Comparison of ENCODE assay signal across 15 cellular contexts in the genomic region with DNA sequence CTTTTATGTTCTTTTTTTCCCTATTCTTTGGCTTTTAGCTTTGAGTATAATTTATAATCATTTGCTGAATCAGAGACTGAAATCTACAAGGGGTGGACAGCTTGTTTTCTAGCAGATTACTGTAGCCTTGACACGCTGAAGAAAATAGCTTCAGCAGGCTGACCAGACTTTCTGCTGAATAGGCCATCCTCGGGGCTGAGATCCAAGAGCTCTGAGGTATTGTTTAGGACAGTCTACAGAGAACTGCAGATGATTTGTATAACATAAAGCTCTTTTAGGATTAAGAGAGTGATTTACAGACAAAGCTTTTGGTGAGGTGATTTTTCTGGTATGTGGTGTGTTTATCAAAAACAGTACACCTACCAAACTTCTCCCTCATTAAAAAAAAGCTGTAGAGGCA. TPM values are rescaled to one million over a fixed set of nuclear protein-coding genes. Genes with fewer than 3 reads are reported as not detected.
DNase-seq lines count a peak whose midpoint lies in the region; ATAC-seq and TF ChIP-seq lines count a peak whose summit lies in the region.
"Had no signal": no experiment of that assay in that cellular context is flagged by ENCODE, and none has a peak within 500 bp of the region (broad histone marks: within the 10 kb centered on the region; RNA-seq: fewer than 3 reads in every experiment).

No MANE protein-coding gene starts in this region.

- no peaks in the 10 kb centered on the region for H3K9me3 Mint-ChIP-seq in CD8-positive, alpha-beta memory T cell
- H3K9me3 Mint-ChIP-seq: nephron progenitor cell, T-cell had no signal

- DNase-seq in SK-N-SH (no peak), cerebellum (ENCODE audit: low spot score) (peak; percentile 45), left lung (no peak), suprapubic skin (ENCODE audit: low spot score in 2 of 2) (no peak), NCI-H2196 (lab: John Stamatoyannopoulos, UW; ENCODE audit: unreplicated experiment) (no peak), UCSD-AML1 (lab: John Stamatoyannopoulos, UW; ENCODE audit: unreplicated experiment) (no peak)
- DNase-seq in CD8-positive, alpha-beta memory T cell, result no peak
- DNase-seq: 8988T; activated CD4-positive, alpha-beta T cell treated with anti-CD3 and anti-CD28 coated beads for 36 hours; NCI-H2227 treated with DMSO at 0.1 percent for 48 hours; nephron progenitor cell; T-cell; thyroid gland had no signal

- no peak overlapping the region for H3K9ac ChIP-seq in SK-N-SH

- H3K4me3 ChIP-seq in SK-N-SH (ENCODE audit: low read depth in 2 of 2, low read length in 1 of 2) (no peak overlapping the region), left lung (no peak overlapping the region), suprapubic skin (no peak overlapping the region)
- no peak overlapping the region for H3K4me3 ChIP-seq in CD8-positive, alpha-beta memory T cell (ENCODE audit: low read length)
- H3K4me3 ChIP-seq: cardiac muscle cell, thyroid gland had no signal

- H3K4me3 Mint-ChIP-seq in CD8-positive, alpha-beta memory T cell, result no peak overlapping the region
- H3K4me3 Mint-ChIP-seq: activated CD4-positive, alpha-beta T cell treated with anti-CD3 and anti-CD28 coated beads for 36 hours; nephron progenitor cell; T-cell had no signal

- H3K36me3 ChIP-seq in SK-N-SH (replicated peaks in 1 of 2; ENCODE audit: control insufficient read depth in 1 of 2, insufficient read depth in 2 of 2, low read length in 1 of 2) (peaks cover 0 to 7% of the 10 kb centered on the region in 2 experiments), left lung (peaks cover 0 to under 1% of the 10 kb centered on the region in 2 donors), suprapubic skin (no peaks in the 10 kb centered on the region)
- no peaks in the 10 kb centered on the region for H3K36me3 ChIP-seq in CD8-positive, alpha-beta memory T cell (ENCODE audit: insufficient read depth, low read length)
- H3K36me3 ChIP-seq: cardiac muscle cell, thyroid gland had no signal

- ATAC-seq in SK-N-SH treated with all-trans-retinoic acid at 6 μM for 48 hours (peak; percentile 58; the same call in 2 of the 3 replicates), left lung (peak; percentile 53)
- ATAC-seq: activated CD4-positive, alpha-beta T cell treated with anti-CD3 and anti-CD28 coated beads for 36 hours; T-cell had no signal

- peaks cover 38% of the 10 kb centered on the region for H4K20me1 ChIP-seq in SK-N-SH (ENCODE audit: insufficient read depth)

- H2AFZ ChIP-seq in SK-N-SH (ENCODE audit: low read depth), result no peak overlapping the region

- no peak overlapping the region for H3K27ac Mint-ChIP-seq in CD8-positive, alpha-beta memory T cell
- H3K27ac Mint-ChIP-seq: activated CD4-positive, alpha-beta T cell treated with anti-CD3 and anti-CD28 coated beads for 36 hours; nephron progenitor cell; T-cell had no signal

- H3K9me3 ChIP-seq in SK-N-SH, result no peaks in the 10 kb centered on the region
- no peaks in the 10 kb centered on the region for H3K9me3 ChIP-seq in left lung
- H3K9me3 ChIP-seq in suprapubic skin, result no peaks in the 10 kb centered on the region
- H3K9me3 ChIP-seq in CD8-positive, alpha-beta memory T cell (ENCODE audit: low read length), result no peaks in the 10 kb centered on the region
- H3K9me3 ChIP-seq: thyroid gland had no signal

- peaks cover 52 to 83% (median 74%) of the 10 kb centered on the region in 3 donors for H3K4me1 Mint-ChIP-seq in CD8-positive, alpha-beta memory T cell

- no peaks in the 10 kb centered on the region for H3K9me2 ChIP-seq in SK-N-SH

- no peaks in the 10 kb centered on the region for H3F3A ChIP-seq in SK-N-SH (replicated peaks; ENCODE audit: insufficient read depth)

- TF ChIP-seq RAD21 in SK-N-SH (IDR thresholded peaks at IDR 0.05; ENCODE audit: low read length), result no peak

- no peaks in the 10 kb centered on the region for H3K27me3 Mint-ChIP-seq in CD8-positive, alpha-beta memory T cell
- H3K27me3 Mint-ChIP-seq: activated CD4-positive, alpha-beta T cell treated with anti-CD3 and anti-CD28 coated beads for 36 hours; T-cell had no signal

- TF ChIP-seq CTCF in SK-N-SH (IDR thresholded peaks at IDR 0.05) (no peak), left lung (IDR thresholded peaks at IDR 0.05) (no peak), suprapubic skin (IDR thresholded peaks at IDR 0.05) (no peak)

- H3K36me3 Mint-ChIP-seq in CD8-positive, alpha-beta memory T cell, result peaks cover 0 to 14% (median 3%) of the 10 kb centered on the region in 3 donors

- H3K4me1 ChIP-seq in SK-N-SH (ENCODE audit: control insufficient read depth in 1 of 2, insufficient read depth in 2 of 2, low read depth in 1 of 2, low read length in 1 of 2), result peaks cover 9 to 17% of the 10 kb centered on the region in 2 experiments; a peak in 3 of 4 replicates
- H3K4me1 ChIP-seq in left lung, result peaks cover 12 to 28% of the 10 kb centered on the region in 2 donors
- peaks cover 71% of the 10 kb centered on the region for H3K4me1 ChIP-seq in suprapubic skin
- peaks cover 7% of the 10 kb centered on the region for H3K4me1 ChIP-seq in CD8-positive, alpha-beta memory T cell (ENCODE audit: insufficient read depth, low read length)

- no peak for TF ChIP-seq POLR2A in suprapubic skin (IDR thresholded peaks at IDR 0.05)

- H3K79me2 ChIP-seq in SK-N-SH (ENCODE audit: insufficient read depth), result peaks cover 55% of the 10 kb centered on the region

- WGBS in SK-N-SH (ENCODE audit: low lambda C conversion rate), result 92% methylated on average over 2 of the region's 2 CpGs
- 29% methylated on average over 2 of the region's 2 CpGs for WGBS in suprapubic skin

- H3K27me3 ChIP-seq in SK-N-SH (ENCODE audit: insufficient read depth) (no peaks in the 10 kb centered on the region), left lung (no peaks in the 10 kb centered on the region), suprapubic skin (no peaks in the 10 kb centered on the region)
- H3K27me3 ChIP-seq in CD8-positive, alpha-beta memory T cell (ENCODE audit: insufficient read depth, low read length, poor library complexity, severe bottlenecking), result no peaks in the 10 kb centered on the region
- H3K27me3 ChIP-seq: cardiac muscle cell, thyroid gland had no signal

- H3K4me2 ChIP-seq in SK-N-SH, result no peak overlapping the region

- H3K27ac ChIP-seq in SK-N-SH (ENCODE audit: low read depth in 2 of 2, low read length in 1 of 2) (peak overlapping the region in 1 of 2 experiments; percentile 34; a peak in 1 of 4 replicates), left lung (peak overlapping the region; percentile 49 to 53), suprapubic skin (peak overlapping the region; percentile 1)
- H3K27ac ChIP-seq in CD8-positive, alpha-beta memory T cell (ENCODE audit: low read depth, low read length), result no peak overlapping the region
- H3K27ac ChIP-seq: cardiac muscle cell had no signal

- intact Hi-C loops in left lung (cut with DNase I), result no loop called here

- CTCF ChIA-PET in SK-N-SH (lab: Yijun Ruan, JAX), result interaction anchor here (1.3 to 2.2 kb wide), 4 partner anchors 16 to 315 kb away, joined by 3 to 6 read pairs (median 4); no protein-coding TSS in a partner anchor
- CTCF ChIA-PET in CD8-positive, alpha-beta memory T cell (lab: Charles Lee), result interaction anchor here (1.1 to 2.1 kb wide), 2 partner anchors 18 to 233 kb away, joined by 3 to 9 read pairs; partner anchors contain the start of gene LNX2

- TF ChIP-seq EP300 in SK-N-SH (IDR thresholded peaks at IDR 0.05; ENCODE audit: borderline replicate concordance in 1 of 2, low read depth in 1 of 2, low read length in 1 of 2) (no peak), suprapubic skin (IDR thresholded peaks at IDR 0.05) (no peak)

- POLR2A ChIA-PET in SK-N-SH (lab: Yijun Ruan, JAX), result no interaction called here
- POLR2A ChIA-PET in CD8-positive, alpha-beta memory T cell (lab: Charles Lee), result interaction anchor here (0.9 kb wide), 1 partner anchor 165 kb away, joined by 3 read pairs; no protein-coding TSS in a partner anchor

TF ChIP-seq in SK-N-SH treated with all-trans-retinoic acid at 6 μM for 48 hours, 23 proteins besides CTCF, POLR2A, EP300 and RAD21 (continues in another document):
- no peak for TF ChIP-seq ZNF565 (CRISPR knock-in tag; conservative IDR thresholded peaks at IDR 0.05; ENCODE audit: low read depth)
- TF ChIP-seq ARNTL (CRISPR knock-in tag; IDR thresholded peaks at IDR 0.05; ENCODE audit: borderline replicate concordance, low read depth), result no peak
- TF ChIP-seq TOX (CRISPR knock-in tag; IDR thresholded peaks at IDR 0.05; ENCODE audit: borderline replicate concordance), result no peak
- no peak for TF ChIP-seq ZC3H10 (CRISPR knock-in tag; IDR thresholded peaks at IDR 0.05)

TF ChIP-seq in SK-N-SH, 30 proteins besides CTCF, POLR2A, EP300 and RAD21:
- TF ChIP-seq IRF3 (IDR thresholded peaks at IDR 0.05; ENCODE audit: low read depth, low read length), result no peak
- no peak for TF ChIP-seq GABPA (IDR thresholded peaks at IDR 0.05; ENCODE audit: low read depth)
- no peak for TF ChIP-seq GATA2 (CRISPR knock-in tag; IDR thresholded peaks at IDR 0.05)
- no peak for TF ChIP-seq MXI1 (IDR thresholded peaks at IDR 0.05; ENCODE audit: low read depth, low read length)
- TF ChIP-seq RCOR1 (IDR thresholded peaks at IDR 0.05; ENCODE audit: low read length), result no peak
- TF ChIP-seq ELF1 (IDR thresholded peaks at IDR 0.05), result no peak
- no peak for TF ChIP-seq SIN3A (IDR thresholded peaks at IDR 0.05; ENCODE audit: borderline replicate concordance, low read depth, low read length)
- TF ChIP-seq TEAD4 (IDR thresholded peaks at IDR 0.05; ENCODE audit: borderline replicate concordance, insufficient read depth), result no peak
TF ChIP-seq in SK-N-SH: peak in this region for 0.

RNA-seq across cellular contexts. Expression of gene POLR1D, which starts 16.8 kb away (rescaled TPM):
- polyA plus RNA-seq in SK-N-SH (2012; rRNA removed), result 143 and 150 TPM in 2 replicates
- polyA plus RNA-seq in SK-N-SH (2012; cell fraction: cytosol; rRNA removed), result 165 and 183 TPM in 2 replicates
- 92.1 and 115 TPM in 2 replicates for polyA plus RNA-seq in SK-N-SH (2012; cell fraction: nucleus; rRNA removed)
- 47.4 TPM for total RNA-seq in cerebellum
- total RNA-seq in left lung, result 100 to 1,000 TPM; 100 to 121 TPM
- total RNA-seq in suprapubic skin, result 100 to 1,000 TPM; 148 to 197 (median 177) TPM
- 100 to 1,000 TPM; 134 to 137 TPM for total RNA-seq in CD8-positive, alpha-beta memory T cell
- 135 TPM for polyA plus RNA-seq in CD8-positive, alpha-beta memory T cell

RNA-seq across cellular contexts. Expression of gene LNX2, which starts 18.2 kb away (rescaled TPM):
- polyA plus RNA-seq in SK-N-SH (2012; rRNA removed), result 3.7 and 4.6 TPM in 2 replicates
- 4.8 and 5.0 TPM in 2 replicates for polyA plus RNA-seq in SK-N-SH (2012; cell fraction: cytosol; rRNA removed)
- 2.5 and 3.7 TPM in 2 replicates for polyA plus RNA-seq in SK-N-SH (2012; cell fraction: nucleus; rRNA removed)
- total RNA-seq in cerebellum (16.6 TPM), left lung (10 to 100 TPM; 24.8 to 25.9 TPM), suprapubic skin (10 to 100 TPM; 11.2 to 15.9 (median 13.6) TPM)
- total RNA-seq in CD8-positive, alpha-beta memory T cell, result 1 to 10 TPM; 4.4 to 4.7 TPM
- 5.0 TPM for polyA plus RNA-seq in CD8-positive, alpha-beta memory T cell
